15 cellular contexts compared by ENCODE assay signal in genomic region chr20:59428441-59429205, GRCh38.
DNase-seq lines count a peak whose midpoint lies in the region; ATAC-seq and TF ChIP-seq lines count a peak whose summit lies in the region.
"Had no signal": no experiment of that assay in that cellular context is flagged by ENCODE, and none has a peak within 500 bp of the region (broad histone marks: within the 10 kb centered on the region; RNA-seq: fewer than 3 reads in every experiment).

No MANE protein-coding gene starts in this region.

- H3K9me3 Mint-ChIP-seq in T-cell (no peaks in the 10 kb centered on the region), memory B cell (peaks cover 5% of the 10 kb centered on the region)

- POLR2A ChIA-PET in T-cell (lab: Charles Lee), result no interaction called here

- no peak overlapping the region for H3K27ac Mint-ChIP-seq in T-cell
- no peak overlapping the region for H3K27ac Mint-ChIP-seq in memory B cell

- DNase-seq in T-cell, result no peak
- no peak for DNase-seq in memory B cell (ENCODE audit: low spot score in 2 of 2)
- no peak for DNase-seq in kidney tubule cell (ENCODE audit: low spot score)
- DNase-seq: activated naive CD4-positive, alpha-beta T cell treated with anti-CD3 and anti-CD28 coated beads, Interleukin-2, amount 50 U/mL, for 16 hours; DMS79; head of caudate nucleus; NCI-H146; Peyer's patch; stimulated activated CD8-positive, alpha-beta memory T cell treated with anti-CD3 and anti-CD28 coated beads, Interleukin-4, amount 100 ng/mL, for 48 hours had no signal

- H3K4me3 Mint-ChIP-seq in T-cell (peak overlapping the region in 2 of 3 donors; percentile 19), memory B cell (peak overlapping the region; percentile 57)

- CTCF ChIA-PET in T-cell (lab: Charles Lee), result no interaction called here

- ATAC-seq in T-cell (replicated peaks in 1 of 4) (no peak), memory B cell (ENCODE audit: low read depth) (no peak), HG02798 (IDR thresholded peaks at IDR 0.05; ENCODE audit: poor library complexity, unreplicated experiment) (no peak), HG02840 (IDR thresholded peaks at IDR 0.05; ENCODE audit: low FRiP score, unreplicated experiment) (no peak), GM18867 (IDR thresholded peaks at IDR 0.05; ENCODE audit: unreplicated experiment) (no peak)

- H3K36me3 Mint-ChIP-seq in T-cell (no peaks in the 10 kb centered on the region), memory B cell (no peaks in the 10 kb centered on the region)

- H3K4me1 Mint-ChIP-seq in T-cell, result peaks cover 12 to 14% (median 13%) of the 10 kb centered on the region in 3 donors
- H3K4me1 Mint-ChIP-seq in memory B cell, result peaks cover 9% of the 10 kb centered on the region

- H3K27me3 Mint-ChIP-seq in T-cell, result peaks cover 10 to 13% of the 10 kb centered on the region in 2 donors
- H3K27me3 Mint-ChIP-seq in memory B cell, result peaks cover 6% of the 10 kb centered on the region

- TF ChIP-seq CTCF in C4-2B (conservative IDR thresholded peaks at IDR 0.05) (peak; percentile 53), GM12874 (IDR thresholded peaks at IDR 0.05; ENCODE audit: insufficient read depth, low read depth, low read length) (0 out of 2 replicates have a peak, but pooled peaks have one; percentile 9)

- no peak overlapping the region for H3K27ac ChIP-seq in C4-2B
- H3K27ac ChIP-seq: Peyer's patch, skin epidermis had no signal
